In genomic region chr15:77489647-77490046, GRCh38 we compare ENCODE assay signal across 21 cellular contexts.
"Had no signal": no experiment of that assay in that cellular context is flagged by ENCODE, and none has a peak within 500 bp of the region (broad histone marks: within the 10 kb centered on the region; RNA-seq: fewer than 3 reads in every experiment).

No MANE protein-coding gene starts in this region.

- H3K9me3 ChIP-seq: heart left ventricle, pancreas, psoas muscle, right atrium auricular region, stomach, suprapubic skin, tibial nerve, uterus had no signal

- H3K36me3 ChIP-seq: uterus had no signal

- H3K27me3 ChIP-seq: heart left ventricle, pancreas, right atrium auricular region, stomach, suprapubic skin, tibial nerve, uterus had no signal

- H3K4me3 Mint-ChIP-seq: activated naive CD8-positive, alpha-beta T cell treated with anti-CD3 and anti-CD28 coated beads for 36 hours; activated T-cell treated with anti-CD3 and anti-CD28 coated beads, Interleukin-2, amount 50 U/mL, for 4 hours; natural killer cell treated with Interleukin-12 subunit alpha and Interleukin-12 subunit beta and Interleukin-15 and Interleukin-18, amount 100 ng/mL, for 72 hours; T-cell had no signal

- ATAC-seq: activated T-cell treated with anti-CD3 and anti-CD28 coated beads, Interleukin-2, amount 50 U/mL, for 4 hours; heart left ventricle; natural killer cell treated with Interleukin-12 subunit alpha and Interleukin-12 subunit beta and Interleukin-15 and Interleukin-18, amount 100 ng/mL, for 72 hours; pancreas; psoas muscle; T-cell had no signal

- FAIRE-seq: bronchial epithelial cell, islet of Langerhans, pancreas, TTC549 had no signal

- H3K4me1 ChIP-seq: pancreas, uterus had no signal

- H3K4me3 ChIP-seq: heart left ventricle, lung, pancreas, psoas muscle, right atrium auricular region, stomach, suprapubic skin, tibial nerve, uterus had no signal

- H3K9me3 Mint-ChIP-seq: activated T-cell treated with anti-CD3 and anti-CD28 coated beads, Interleukin-2, amount 50 U/mL, for 4 hours; natural killer cell treated with Interleukin-12 subunit alpha and Interleukin-12 subunit beta and Interleukin-15 and Interleukin-18, amount 100 ng/mL, for 72 hours; T-cell had no signal

- H3K27ac ChIP-seq: pancreas, right atrium auricular region, stomach, suprapubic skin, tibial nerve, uterus had no signal

- H3K27me3 Mint-ChIP-seq: activated naive CD8-positive, alpha-beta T cell treated with anti-CD3 and anti-CD28 coated beads for 36 hours; natural killer cell treated with Interleukin-12 subunit alpha and Interleukin-12 subunit beta and Interleukin-15 and Interleukin-18, amount 100 ng/mL, for 72 hours; T-cell had no signal

- H3K27ac Mint-ChIP-seq: activated naive CD8-positive, alpha-beta T cell treated with anti-CD3 and anti-CD28 coated beads for 36 hours had no signal

- DNase-seq: activated CD8-positive, alpha-beta memory T cell treated with anti-CD3 and anti-CD28 coated beads for 24 hours; activated CD8-positive, alpha-beta memory T cell treated with anti-CD3 and anti-CD28 coated beads, Interleukin-2, amount 50 U/mL, for 4 hours; activated naive CD4-positive, alpha-beta T cell treated with Interleukin-2 at 50 U/mL for 16 hours; activated naive CD8-positive, alpha-beta T cell treated with anti-CD3 and anti-CD28 coated beads for 36 hours; activated T-cell treated with anti-CD3 and anti-CD28 coated beads, Interleukin-2, amount 50 U/mL, for 4 hours; amniotic stem cell; heart left ventricle; pancreas; psoas muscle; stimulated activated CD4-positive, alpha-beta T cell treated with anti-CD3 and anti-CD28 coated beads, Interleukin-12 subunit alpha, Interleukin-12 subunit beta, amount 100 ng/mL, for 4 hours; stomach; T-cell; uterus had no signal
